Comparison of ENCODE assay signal across 15 cellular contexts in the genomic region with DNA sequence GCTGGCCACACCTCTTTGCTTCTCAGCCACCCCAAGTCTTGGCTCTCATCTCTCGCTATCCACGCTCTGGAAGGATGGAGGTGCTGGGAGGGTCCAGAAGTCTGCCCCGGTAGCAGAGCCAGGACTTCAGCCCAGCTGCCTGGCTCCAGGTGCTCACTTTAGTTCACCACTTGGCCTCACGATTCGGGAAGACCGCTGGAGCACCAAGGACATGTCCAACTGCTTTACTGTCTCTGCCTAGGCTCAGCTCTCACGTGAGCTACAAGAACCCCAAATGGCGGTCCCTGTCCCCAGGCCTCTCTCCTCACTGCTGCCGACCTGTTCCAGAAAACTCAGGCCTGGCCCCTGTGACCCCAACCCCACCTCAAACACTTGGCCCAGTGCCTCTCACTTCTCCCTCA. TPM values are rescaled to one million over a fixed set of nuclear protein-coding genes. Genes with fewer than 3 reads are reported as not detected.
DNase-seq lines count a peak whose midpoint lies in the region; ATAC-seq and TF ChIP-seq lines count a peak whose summit lies in the region.
"Had no signal": no experiment of that assay in that cellular context is flagged by ENCODE, and none has a peak within 500 bp of the region (broad histone marks: within the 10 kb centered on the region; RNA-seq: fewer than 3 reads in every experiment).

No MANE protein-coding gene starts in this region.

- H3K23ac ChIP-seq in mesenchymal stem cell (ENCODE audit: low read length in 2 of 2), result no peak overlapping the region

- no peak overlapping the region for H3K4me3 Mint-ChIP-seq in activated CD4-positive, alpha-beta T cell treated with anti-CD3 and anti-CD28 coated beads for 36 hours
- peak overlapping the region; percentile 20 for H3K4me3 Mint-ChIP-seq in CD4-positive, alpha-beta T cell
- peak overlapping the region; percentile 97 for H3K4me3 Mint-ChIP-seq in activated T-helper 2 cell treated with anti-CD3 and anti-CD28 coated beads, Interferon-gamma antibody, Interleukin-2, Interleukin-4, amounts not matched to agents 10 μg/mL and 5 μg/mL and 100 μg/mL, durations not matched to agents 14 hours and 24 hours and 36 hours (ENCODE audit: low read depth)
- H3K4me3 Mint-ChIP-seq in natural killer cell treated with Interleukin-12 subunit alpha and Interleukin-12 subunit beta and Interleukin-15 and Interleukin-18, amount 100 ng/mL, for 72 hours, result peak overlapping the region; percentile 96

- H3K36me3 Mint-ChIP-seq in activated CD4-positive, alpha-beta T cell treated with anti-CD3 and anti-CD28 coated beads for 36 hours (ENCODE audit: low read depth), result peaks cover 47% of the 10 kb centered on the region
- H3K36me3 Mint-ChIP-seq in CD4-positive, alpha-beta T cell (ENCODE audit: low read depth), result peaks cover 55% of the 10 kb centered on the region
- peaks cover 66% of the 10 kb centered on the region for H3K36me3 Mint-ChIP-seq in activated T-helper 2 cell treated with anti-CD3 and anti-CD28 coated beads, Interferon-gamma antibody, Interleukin-2, Interleukin-4, amounts not matched to agents 10 μg/mL and 5 μg/mL and 100 μg/mL, durations not matched to agents 14 hours and 24 hours and 36 hours (ENCODE audit: low read depth)
- peaks cover 7% of the 10 kb centered on the region for H3K36me3 Mint-ChIP-seq in natural killer cell treated with Interleukin-12 subunit alpha and Interleukin-12 subunit beta and Interleukin-15 and Interleukin-18, amount 100 ng/mL, for 72 hours

- H3K4me1 Mint-ChIP-seq in activated CD4-positive, alpha-beta T cell treated with anti-CD3 and anti-CD28 coated beads for 36 hours, result peaks cover 48% of the 10 kb centered on the region
- H3K4me1 Mint-ChIP-seq in CD4-positive, alpha-beta T cell (ENCODE audit: low read depth), result peaks cover 48% of the 10 kb centered on the region
- peaks cover 38% of the 10 kb centered on the region for H3K4me1 Mint-ChIP-seq in activated T-helper 2 cell treated with anti-CD3 and anti-CD28 coated beads, Interferon-gamma antibody, Interleukin-2, Interleukin-4, amounts not matched to agents 10 μg/mL and 5 μg/mL and 100 μg/mL, durations not matched to agents 14 hours and 24 hours and 36 hours (ENCODE audit: low read depth)
- peaks cover 45 to 55% of the 10 kb centered on the region in 2 donors for H3K4me1 Mint-ChIP-seq in natural killer cell treated with Interleukin-12 subunit alpha and Interleukin-12 subunit beta and Interleukin-15 and Interleukin-18, amount 100 ng/mL, for 72 hours (ENCODE audit: low read depth in 2 of 2)

- WGBS in mesenchymal stem cell, result 98% methylated on average over 9 of the region's 9 CpGs

- DNase-seq in activated CD4-positive, alpha-beta T cell treated with anti-CD3 and anti-CD28 coated beads for 36 hours, result no peak
- no peak for DNase-seq in activated CD4-positive, alpha-beta T cell treated with anti-CD3 and anti-CD28 coated beads, Interleukin-2, amount 50 U/mL, for 4 hours
- no peak for DNase-seq in CD4-positive, alpha-beta T cell
- DNase-seq in activated T-helper 2 cell treated with anti-CD3 and anti-CD28 coated beads, Interferon-gamma antibody, Interleukin-2, Interleukin-4, amounts not matched to agents 10 μg/mL and 5 μg/mL and 100 μg/mL, durations not matched to agents 14 hours and 24 hours and 36 hours (ENCODE audit: low spot score), result no peak
- no peak for DNase-seq in natural killer cell treated with Interleukin-12 subunit alpha and Interleukin-12 subunit beta and Interleukin-15 and Interleukin-18, amount 100 ng/mL, for 72 hours (ENCODE audit: low spot score)
- DNase-seq in NCI-H69 (lab: John Stamatoyannopoulos, UW) (no peak), mesenchymal stem cell (no peak), HuH-7 (ENCODE audit: low spot score) (no peak)
- DNase-seq: cortex of kidney; IMR-90; NCI-H1048; right cardiac atrium; stimulated activated CD4-positive, alpha-beta T cell treated with anti-CD3 and anti-CD28 coated beads, Interleukin-1b, Interleukin-23, amount 100 ng/mL, for 48 hours had no signal

- POLR2A ChIA-PET in activated CD4-positive, alpha-beta T cell treated with anti-CD3 and anti-CD28 coated beads for 36 hours (lab: Charles Lee), result interaction anchor here (0.5 kb wide), 1 partner anchor 20 kb away, joined by 7 read pairs; no protein-coding TSS in a partner anchor
- POLR2A ChIA-PET in CD4-positive, alpha-beta T cell (lab: Charles Lee), result interaction anchor here (1.6 kb wide), 1 partner anchor 83 kb away, joined by 3 read pairs; no protein-coding TSS in a partner anchor

- no peak for TF ChIP-seq CTCF in CD4-positive, alpha-beta T cell (IDR thresholded peaks at IDR 0.05)

- intact Hi-C loops in activated CD4-positive, alpha-beta T cell treated with anti-CD3 and anti-CD28 coated beads for 36 hours (cut with DNase I, micrococcal nuclease), result loop anchor here in 1 of 2 experiments (10.0 kb wide), 2 partner anchors 268 to 1468 kb away; no protein-coding TSS in a partner anchor
- intact Hi-C loops in CD4-positive, alpha-beta T cell (cut with DNase I, micrococcal nuclease), result loop anchor here in 1 of 2 experiments (10.0 kb wide), 2 partner anchors 268 to 298 kb away; a partner anchor contains a TSS
- intact Hi-C loops in activated T-helper 2 cell treated with anti-CD3 and anti-CD28 coated beads, Interferon-gamma antibody, Interleukin-2, Interleukin-4, amounts not matched to agents 10 μg/mL and 5 μg/mL and 100 μg/mL, durations not matched to agents 14 hours and 24 hours and 36 hours (cut with micrococcal nuclease), result loop anchor here (10.0 kb wide), 1 partner anchor 298 kb away; a partner anchor contains a TSS

- no peak overlapping the region for H3K4me2 ChIP-seq in mesenchymal stem cell (ENCODE audit: low read length, poor library complexity, severe bottlenecking)

- H2BK120ac ChIP-seq in mesenchymal stem cell (ENCODE audit: low read depth, low read length), result no peak overlapping the region

- no peak overlapping the region for H4K91ac ChIP-seq in mesenchymal stem cell (ENCODE audit: low read length)

- no peak for ATAC-seq in activated CD4-positive, alpha-beta T cell treated with anti-CD3 and anti-CD28 coated beads for 36 hours
- no peak for ATAC-seq in CD4-positive, alpha-beta T cell (ENCODE audit: poor library complexity)
- ATAC-seq in natural killer cell treated with Interleukin-12 subunit alpha and Interleukin-12 subunit beta and Interleukin-15 and Interleukin-18, amount 100 ng/mL, for 72 hours, result no peak
- ATAC-seq: A549, right cardiac atrium had no signal

- no peak overlapping the region for H3K4ac ChIP-seq in mesenchymal stem cell (ENCODE audit: low read depth in 1 of 2, low read length in 2 of 2)

- no peaks in the 10 kb centered on the region for H3K9me3 ChIP-seq in CD4-positive, alpha-beta T cell (ENCODE audit: control insufficient read depth, low read length)
- no peaks in the 10 kb centered on the region for H3K9me3 ChIP-seq in mesenchymal stem cell (ENCODE audit: control insufficient read depth, low read length)
- H3K9me3 ChIP-seq: A549, thoracic aorta had no signal

- no peak overlapping the region for H3K4me3 ChIP-seq in mesenchymal stem cell (ENCODE audit: insufficient read depth in 1 of 2, low read depth in 1 of 2, low read length in 2 of 2)
- H3K4me3 ChIP-seq: A549, thoracic aorta had no signal

- no peaks in the 10 kb centered on the region for H3K27me3 Mint-ChIP-seq in activated CD4-positive, alpha-beta T cell treated with anti-CD3 and anti-CD28 coated beads for 36 hours
- H3K27me3 Mint-ChIP-seq in CD4-positive, alpha-beta T cell, result no peaks in the 10 kb centered on the region
- H3K27me3 Mint-ChIP-seq in activated T-helper 2 cell treated with anti-CD3 and anti-CD28 coated beads, Interferon-gamma antibody, Interleukin-2, Interleukin-4, amounts not matched to agents 10 μg/mL and 5 μg/mL and 100 μg/mL, durations not matched to agents 14 hours and 24 hours and 36 hours (ENCODE audit: low read depth), result no peaks in the 10 kb centered on the region
- no peaks in the 10 kb centered on the region for H3K27me3 Mint-ChIP-seq in natural killer cell treated with Interleukin-12 subunit alpha and Interleukin-12 subunit beta and Interleukin-15 and Interleukin-18, amount 100 ng/mL, for 72 hours

- peaks cover 55% of the 10 kb centered on the region for H3K79me1 ChIP-seq in mesenchymal stem cell (replicated peaks; ENCODE audit: low read length, poor library complexity, severe bottlenecking)

- peaks cover 15 to 53% of the 10 kb centered on the region in 2 experiments for H3K36me3 ChIP-seq in mesenchymal stem cell (ENCODE audit: control insufficient read depth in 1 of 2, insufficient read depth in 2 of 2, low read depth in 1 of 2, low read length in 2 of 2)

- no peaks in the 10 kb centered on the region for H3K27me3 ChIP-seq in CD4-positive, alpha-beta T cell (ENCODE audit: control insufficient read depth, insufficient read depth, low read length)
- H3K27me3 ChIP-seq in mesenchymal stem cell (ENCODE audit: control insufficient read depth in 1 of 2, insufficient read depth in 1 of 2, low read length in 2 of 2), result no peaks in the 10 kb centered on the region

- no peaks in the 10 kb centered on the region for H3K9me3 Mint-ChIP-seq in activated CD4-positive, alpha-beta T cell treated with anti-CD3 and anti-CD28 coated beads for 36 hours (ENCODE audit: low read depth)
- no peaks in the 10 kb centered on the region for H3K9me3 Mint-ChIP-seq in CD4-positive, alpha-beta T cell
- H3K9me3 Mint-ChIP-seq in activated T-helper 2 cell treated with anti-CD3 and anti-CD28 coated beads, Interferon-gamma antibody, Interleukin-2, Interleukin-4, amounts not matched to agents 10 μg/mL and 5 μg/mL and 100 μg/mL, durations not matched to agents 14 hours and 24 hours and 36 hours, result no peaks in the 10 kb centered on the region
- H3K9me3 Mint-ChIP-seq in natural killer cell treated with Interleukin-12 subunit alpha and Interleukin-12 subunit beta and Interleukin-15 and Interleukin-18, amount 100 ng/mL, for 72 hours, result no peaks in the 10 kb centered on the region

- no peak overlapping the region for H2BK12ac ChIP-seq in mesenchymal stem cell (ENCODE audit: low read length in 2 of 2)

- peaks cover 30% of the 10 kb centered on the region for H3K4me1 ChIP-seq in mesenchymal stem cell (ENCODE audit: control insufficient read depth, insufficient read depth, low read depth, low read length)

- no peak overlapping the region for H2AFZ ChIP-seq in mesenchymal stem cell (ENCODE audit: low read depth, low read length)

- no peak overlapping the region for H3K18ac ChIP-seq in mesenchymal stem cell (ENCODE audit: low read depth in 1 of 2, low read length in 2 of 2)

- CTCF ChIA-PET in activated CD4-positive, alpha-beta T cell treated with anti-CD3 and anti-CD28 coated beads for 36 hours (lab: Charles Lee), result interaction anchor here (0.8 to 1.1 kb wide), 2 partner anchors 19 to 272 kb away, joined by 4 read pairs; no protein-coding TSS in a partner anchor
- CTCF ChIA-PET in CD4-positive, alpha-beta T cell (lab: Charles Lee), result no interaction called here

- peak overlapping the region; percentile 93 for H3K27ac Mint-ChIP-seq in activated CD4-positive, alpha-beta T cell treated with anti-CD3 and anti-CD28 coated beads for 36 hours
- H3K27ac Mint-ChIP-seq in CD4-positive, alpha-beta T cell, result peak overlapping the region; percentile 36
- peak overlapping the region; percentile 78 for H3K27ac Mint-ChIP-seq in activated T-helper 2 cell treated with anti-CD3 and anti-CD28 coated beads, Interferon-gamma antibody, Interleukin-2, Interleukin-4, amounts not matched to agents 10 μg/mL and 5 μg/mL and 100 μg/mL, durations not matched to agents 14 hours and 24 hours and 36 hours
- H3K27ac Mint-ChIP-seq in natural killer cell treated with Interleukin-12 subunit alpha and Interleukin-12 subunit beta and Interleukin-15 and Interleukin-18, amount 100 ng/mL, for 72 hours, result peak overlapping the region; percentile 78 to 91

- no peak overlapping the region for H2AK5ac ChIP-seq in mesenchymal stem cell (ENCODE audit: low read length, severe bottlenecking)

- no peak overlapping the region for H2BK5ac ChIP-seq in mesenchymal stem cell (ENCODE audit: low read depth, low read length, poor library complexity, severe bottlenecking)

- H3K9ac ChIP-seq in mesenchymal stem cell (ENCODE audit: low read length), result no peak overlapping the region

- no peak overlapping the region for H4K8ac ChIP-seq in mesenchymal stem cell (ENCODE audit: low read length)

- H3K27ac ChIP-seq in CD4-positive, alpha-beta T cell (ENCODE audit: low read depth, low read length), result no peak overlapping the region
- H3K27ac ChIP-seq in mesenchymal stem cell (ENCODE audit: low read length, poor library complexity, severe bottlenecking), result no peak overlapping the region
- H3K27ac ChIP-seq: thoracic aorta had no signal

- no peak overlapping the region for H2BK15ac ChIP-seq in mesenchymal stem cell (ENCODE audit: low read depth, poor library complexity, severe bottlenecking)

- no peak overlapping the region for H3K14ac ChIP-seq in mesenchymal stem cell (ENCODE audit: low read length in 2 of 2)

RNA-seq across cellular contexts. Expression of a gene that starts 3.4 kb away (rescaled TPM):
- total RNA-seq in activated CD4-positive, alpha-beta T cell treated with anti-CD3 and anti-CD28 coated beads for 36 hours, result 10 to 100 TPM; 27.0 to 33.3 TPM
- total RNA-seq in CD4-positive, alpha-beta T cell, result 10 to 100 TPM; 32.0 to 32.6 TPM
- total RNA-seq in activated T-helper 2 cell treated with anti-CD3 and anti-CD28 coated beads, Interferon-gamma antibody, Interleukin-2, Interleukin-4, amounts not matched to agents 10 μg/mL and 5 μg/mL and 100 μg/mL, durations not matched to agents 14 hours and 24 hours and 36 hours, result 58.3 and 60.5 TPM in 2 replicates
- 10 to 100 TPM; 69.2 to 84.7 TPM for total RNA-seq in natural killer cell treated with Interleukin-12 subunit alpha and Interleukin-12 subunit beta and Interleukin-15 and Interleukin-18, amount 100 ng/mL, for 72 hours
- polyA plus RNA-seq in mesenchymal stem cell (2013, experiment 1 of 2), result 16.3 TPM
- 15.1 TPM for polyA plus RNA-seq in mesenchymal stem cell (2013, experiment 2 of 2)

RNA-seq across cellular contexts. Expression of a gene that starts 13.4 kb away (rescaled TPM):
- 1 to 10 TPM; 1.2 to 1.3 TPM for total RNA-seq in activated CD4-positive, alpha-beta T cell treated with anti-CD3 and anti-CD28 coated beads for 36 hours
- under 1 TPM; 0.73 to 0.96 TPM for total RNA-seq in CD4-positive, alpha-beta T cell
- 2.3 and 2.7 TPM in 2 replicates for total RNA-seq in activated T-helper 2 cell treated with anti-CD3 and anti-CD28 coated beads, Interferon-gamma antibody, Interleukin-2, Interleukin-4, amounts not matched to agents 10 μg/mL and 5 μg/mL and 100 μg/mL, durations not matched to agents 14 hours and 24 hours and 36 hours
- total RNA-seq in natural killer cell treated with Interleukin-12 subunit alpha and Interleukin-12 subunit beta and Interleukin-15 and Interleukin-18, amount 100 ng/mL, for 72 hours, result 1 to 10 TPM; 2.0 to 2.2 TPM
- 1.9 TPM for polyA plus RNA-seq in mesenchymal stem cell (2013, experiment 1 of 2)
- polyA plus RNA-seq in mesenchymal stem cell (2013, experiment 2 of 2), result 1.7 TPM
- total RNA-seq: IMR-90 had no signal
- polyA plus RNA-seq: A549 had no signal

Comparison
In these comparisons a context has a peak if more than half of its experiments do, and no peak if none do; other contexts are left out.
1. H3K27ac Mint-ChIP-seq: peak in every context shown above with its lines; median percentile 93 in activated CD4-positive, alpha-beta T cell treated with anti-CD3 and anti-CD28 coated beads for 36 hours; 84 in natural killer cell treated with Interleukin-12 subunit alpha and Interleukin-12 subunit beta and Interleukin-15 and Interleukin-18, amount 100 ng/mL, for 72 hours; 78 in activated T-helper 2 cell treated with anti-CD3 and anti-CD28 coated beads, Interferon-gamma antibody, Interleukin-2, Interleukin-4, amounts not matched to agents 10 μg/mL and 5 μg/mL and 100 μg/mL, durations not matched to agents 14 hours and 24 hours and 36 hours; 36 in CD4-positive, alpha-beta T cell.